ENCODE assay signal across 8 cellular contexts in genomic region chr3:47825590-47825989, GRCh38. TPM values are rescaled to one million over a fixed set of nuclear protein-coding genes. Genes with fewer than 3 reads are reported as not detected.
DNase-seq lines count a peak whose midpoint lies in the region; ATAC-seq and TF ChIP-seq lines count a peak whose summit lies in the region.

No MANE protein-coding gene starts in this region.

- H3K23ac ChIP-seq in mesendoderm (ENCODE audit: low read length) = no peak overlapping the region

- TF ChIP-seq POLR2A in heart left ventricle (IDR thresholded peaks at IDR 0.05) = no peak

- peaks cover 0 to 3% (median 0%) of the 10 kb centered on the region in 5 experiments for H3K9me3 Mint-ChIP-seq in brain

- H3K4me1 ChIP-seq in heart left ventricle (peaks cover 0 to 25% (median 20%) of the 10 kb centered on the region in 12 donors), mesendoderm (ENCODE audit: control insufficient read depth, low read depth, low read length) (peaks cover 5% of the 10 kb centered on the region), aorta (ENCODE audit: control insufficient read depth in 1 of 2, insufficient read depth in 2 of 2, low read length in 2 of 2) (no peaks in the 10 kb centered on the region)

- no peak overlapping the region for H4K8ac ChIP-seq in mesendoderm (ENCODE audit: low read depth, low read length)

- no peak overlapping the region for H2AK5ac ChIP-seq in mesendoderm (ENCODE audit: low read length)

- peak overlapping the region; percentile 96 for H3K56ac ChIP-seq in mesendoderm (ENCODE audit: low read length)

- H3K79me1 ChIP-seq in mesendoderm (ENCODE audit: low read length) = peaks cover 13% of the 10 kb centered on the region

- H3K9me3 ChIP-seq in heart left ventricle (no peaks in the 10 kb centered on the region), aorta (ENCODE audit: control insufficient read depth, low read length) (no peaks in the 10 kb centered on the region)

- H3K36me3 Mint-ChIP-seq in brain = peaks cover 59% of the 10 kb centered on the region

- H3K9ac ChIP-seq in mesendoderm (ENCODE audit: low read length) = peak overlapping the region; percentile 95

- H3K4me3 ChIP-seq in heart left ventricle (peak overlapping the region; percentile 49 to 99 (median 84)), mesendoderm (ENCODE audit: low read length) (peak overlapping the region; percentile 99), aorta (ENCODE audit: low read length in 2 of 2) (peak overlapping the region; percentile 41 to 84)

- H3K27ac Mint-ChIP-seq in brain = peak overlapping the region; percentile 85 to 95 (median 91)

- H3K27me3 ChIP-seq in heart left ventricle = no peaks in the 10 kb centered on the region
- H3K27me3 ChIP-seq in mesendoderm (ENCODE audit: insufficient read depth, low read length, poor library complexity) = no peaks in the 10 kb centered on the region
- H3K27me3 ChIP-seq in aorta (ENCODE audit: control insufficient read depth in 1 of 2, insufficient read depth in 2 of 2, low read length in 1 of 2) = no peaks in the 10 kb centered on the region

- DNase-seq in heart left ventricle = no peak
- no peak for DNase-seq in Right ventricle myocardium inferior (ENCODE audit: missing footprints)
- DNase-seq in mesendoderm = no peak
- DNase-seq in aorta = no peak
- DNase-seq in SKM-1 treated with dmso at 0.1 percent for 144 hours (lab: John Stamatoyannopoulos, UW; ENCODE audit: unreplicated experiment) = no peak
- DNase-seq in NK-92 treated with Interleukin-12 subunit alpha and Interleukin-12 subunit beta, amount 100 ng/mL, for 24 hours (lab: John Stamatoyannopoulos, UW) = no peak
- no peak for DNase-seq in NCI-H345 (lab: John Stamatoyannopoulos, UW)

- H2BK120ac ChIP-seq in mesendoderm (ENCODE audit: low read depth, low read length) = no peak overlapping the region

- no peaks in the 10 kb centered on the region for H3K27me3 Mint-ChIP-seq in brain

- peak overlapping the region; percentile 85 to 95 (median 91) for H3K4me3 Mint-ChIP-seq in brain

- no peak overlapping the region for H4K5ac ChIP-seq in mesendoderm (ENCODE audit: low read length)

- no peak for TF ChIP-seq CTCF in heart left ventricle (IDR thresholded peaks at IDR 0.05)
- TF ChIP-seq CTCF in brain (conservative IDR thresholded peaks at IDR 0.05) = no peak

- H3K4ac ChIP-seq in mesendoderm (ENCODE audit: low read depth, low read length) = peak overlapping the region; percentile 26

- H3K27ac ChIP-seq in heart left ventricle = peak overlapping the region in 7 of 12 donors; percentile 78 to 90 (median 84)
- H3K27ac ChIP-seq in mesendoderm (ENCODE audit: low read depth, low read length) = no peak overlapping the region
- H3K27ac ChIP-seq in aorta (ENCODE audit: low read depth in 1 of 2, low read length in 2 of 2) = no peak overlapping the region

- WGBS in heart left ventricle, 4 donors = 22 to 34% (median 26%) methylated on average over 7 of the region's 7 CpGs
- WGBS in mesendoderm (ENCODE audit: extremely low coverage, insufficient coverage, low lambda C conversion rate) = no CpG with 5 or more reads among the region's 7 CpGs
- 22 to 24% methylated on average over 7 of the region's 7 CpGs for WGBS in aorta, 2 donors

- H3K18ac ChIP-seq in mesendoderm (ENCODE audit: low read length) = no peak overlapping the region

- no peak overlapping the region for H2BK15ac ChIP-seq in mesendoderm (replicated peaks; ENCODE audit: low read depth)

- no peak overlapping the region for H2BK5ac ChIP-seq in mesendoderm (ENCODE audit: low read length)

- peaks cover 21% of the 10 kb centered on the region for H3K79me2 ChIP-seq in mesendoderm (ENCODE audit: control insufficient read depth, insufficient read depth, low read length)

- intact Hi-C loops in heart left ventricle (cut with DNase I) (loop anchor here in 3 of 10 donors (2.0 to 5.0 kb wide), 3 partner anchors 167 to 332 kb away; no protein-coding TSS in a partner anchor), Right ventricle myocardium inferior (cut with DNase I) (no loop called here), aorta (cut with DNase I) (loop anchor here (5.0 kb wide), 2 partner anchors 162 to 332 kb away; no protein-coding TSS in a partner anchor)

- ATAC-seq in heart left ventricle = no peak
- ATAC-seq in Right ventricle myocardium inferior = no peak
- ATAC-seq in aorta (ENCODE audit: low FRiP score) = peak; percentile 3

- H3K4me1 Mint-ChIP-seq in brain = peaks cover 27% of the 10 kb centered on the region

- H3K4me2 ChIP-seq in mesendoderm (ENCODE audit: low read length) = peak overlapping the region; percentile 93

- peaks cover 0 to 56% (median 43%) of the 10 kb centered on the region in 9 donors for H3K36me3 ChIP-seq in heart left ventricle
- peaks cover 10% of the 10 kb centered on the region for H3K36me3 ChIP-seq in mesendoderm (ENCODE audit: control insufficient read depth, insufficient read depth, low read length)
- peaks cover 2% of the 10 kb centered on the region in 2 donors for H3K36me3 ChIP-seq in aorta (ENCODE audit: control insufficient read depth in 1 of 2, insufficient read depth in 2 of 2, low read length in 1 of 2)

RNA-seq across cellular contexts. Expression of gene DHX30, which starts 22.7 kb away (rescaled TPM):
- total RNA-seq in heart left ventricle (10 to 100 TPM; 41.2 to 74.4 (median 49.4) TPM), Right ventricle myocardium inferior (47.2 TPM), aorta (10 to 100 TPM; 47.6 to 53.6 TPM)
- polyA plus RNA-seq in heart left ventricle (10 to 100 TPM; 30.7 to 56.3 TPM), brain (ENCODE audit: insufficient read depth, low read depth, low replicate concordance) (55.1 TPM), aorta (10 to 100 TPM; 12.8 to 54.2 TPM)
- 54.3 TPM for polyA plus RNA-seq in mesendoderm (2013, experiment 1 of 2)
- polyA plus RNA-seq in mesendoderm (2013, experiment 2 of 2) = 54.2 TPM

RNA-seq across cellular contexts. Expression of gene SMARCC1, which starts 43.9 kb away (rescaled TPM):
- 10 to 100 TPM; 17.6 to 31.4 (median 25.5) TPM for total RNA-seq in heart left ventricle
- polyA plus RNA-seq in heart left ventricle = 10 to 100 TPM in 1 of 2 donors, 1 to 10 TPM in 1; 5.8 to 17.2 TPM
- 29.1 TPM for total RNA-seq in Right ventricle myocardium inferior
- polyA plus RNA-seq in brain (ENCODE audit: insufficient read depth, low read depth, low replicate concordance) = 60.0 TPM
- polyA plus RNA-seq in mesendoderm (2013, experiment 1 of 2) = 131 TPM
- polyA plus RNA-seq in mesendoderm (2013, experiment 2 of 2) = 133 TPM
- total RNA-seq in aorta = 10 to 100 TPM; 65.3 to 66.8 TPM
- polyA plus RNA-seq in aorta = 10 to 100 TPM; 12.5 to 16.4 TPM

Comparison
In these comparisons a context has a peak if more than half of its experiments do, and no peak if none do; other contexts are left out.
1. H3K27ac ChIP-seq: peak in heart left ventricle (7 of 12); none in mesendoderm (single experiment) and aorta (0 of 2).
2. Peak in every context shown above with its lines, with median percentiles within 50 percentile points of each other: H3K4me3 ChIP-seq.